Comparison of ENCODE assay signal across 8 cellular contexts in the genomic region with DNA sequence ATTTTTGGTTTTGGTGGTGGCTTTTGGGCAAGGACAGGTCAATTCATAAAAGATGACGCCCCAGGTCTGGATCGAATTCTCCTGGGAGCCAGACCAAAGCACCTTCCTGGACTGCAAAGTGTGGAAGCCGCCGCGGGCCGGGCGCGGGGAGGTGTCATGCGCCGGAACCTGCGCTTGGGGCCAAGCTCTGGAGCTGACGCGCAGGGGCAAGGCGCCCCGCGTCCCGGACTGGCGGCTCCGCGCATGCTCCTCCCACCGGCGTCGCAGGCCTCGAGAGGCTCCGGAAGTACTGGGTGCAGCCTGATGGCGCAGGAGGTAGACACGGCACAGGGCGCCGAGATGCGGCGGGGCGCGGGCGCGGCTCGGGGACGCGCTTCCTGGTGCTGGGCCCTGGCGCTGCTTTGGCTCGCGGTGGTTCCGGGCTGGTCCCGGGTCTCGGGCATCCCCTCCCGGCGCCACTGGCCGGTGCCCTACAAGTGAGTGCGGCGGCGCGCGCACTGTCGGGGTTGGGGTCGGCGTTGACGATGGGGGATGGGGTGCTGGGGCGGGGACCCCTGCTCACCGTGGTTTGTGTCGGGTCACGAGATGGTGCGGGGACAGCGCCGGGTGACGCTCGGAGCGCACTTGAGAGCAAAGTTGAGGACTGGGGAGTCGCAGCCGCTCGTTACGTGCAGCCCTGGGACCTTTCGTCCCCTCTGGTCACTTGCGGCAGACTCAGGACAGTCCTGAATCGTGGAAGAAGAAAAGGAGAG. TPM values are rescaled to one million over a fixed set of nuclear protein-coding genes. Genes with fewer than 3 reads are reported as not detected.
DNase-seq lines count a peak whose midpoint lies in the region; ATAC-seq and TF ChIP-seq lines count a peak whose summit lies in the region.

A gene (plus strand): TSS at position 286 of the 752 bp plus-strand sequence. CDS start 18 bp downstream, at position 304.

- no peaks in the 10 kb centered on the region for H3K27me3 Mint-ChIP-seq in activated T-helper 17 cell treated with anti-CD3 and anti-CD28 coated beads, Interleukin-2, amount 50 U/mL, for 72 hours
- H3K27me3 Mint-ChIP-seq in naive thymus-derived CD4-positive, alpha-beta T cell: peaks cover 0 to 12% (median 0%) of the 10 kb centered on the region in 5 donors
- no peaks in the 10 kb centered on the region for H3K27me3 Mint-ChIP-seq in stimulated activated memory B cell treated with anti-CD40 and anti-IgM and Interleukin-4, amounts not matched to agents 10 μg/mL and 1 μg/mL and 100 μg/mL, for 72 hours

- intact Hi-C loops in naive thymus-derived CD4-positive, alpha-beta T cell (cut with micrococcal nuclease): loop anchor here (1.0 to 10.0 kb wide), 19 partner anchors 9 to 1667 kb away; a partner anchor contains a TSS

- H3K9me3 Mint-ChIP-seq in activated T-helper 17 cell treated with anti-CD3 and anti-CD28 coated beads, Interleukin-2, amount 50 U/mL, for 72 hours: no peaks in the 10 kb centered on the region
- no peaks in the 10 kb centered on the region for H3K9me3 Mint-ChIP-seq in naive thymus-derived CD4-positive, alpha-beta T cell
- H3K9me3 Mint-ChIP-seq in stimulated activated memory B cell treated with anti-CD40 and anti-IgM and Interleukin-4, amounts not matched to agents 10 μg/mL and 1 μg/mL and 100 μg/mL, for 72 hours: no peaks in the 10 kb centered on the region

- no peaks in the 10 kb centered on the region for H4K20me1 ChIP-seq in fibroblast of lung (ENCODE audit: control insufficient read depth, extremely low read depth, insufficient read depth, low read length)

- peak; percentile 98 for ATAC-seq in GM21825 (IDR thresholded peaks at IDR 0.05; ENCODE audit: unreplicated experiment)
- peak; percentile 89 for ATAC-seq in activated T-helper 17 cell treated with anti-CD3 and anti-CD28 coated beads, Interleukin-2, amount 50 U/mL, for 72 hours (replicated peaks)
- peak; percentile 92 for ATAC-seq in naive thymus-derived CD4-positive, alpha-beta T cell
- ATAC-seq in stimulated activated memory B cell treated with anti-CD40 and anti-IgM and Interleukin-4, amounts not matched to agents 10 μg/mL and 1 μg/mL and 100 μg/mL, for 72 hours: peak; percentile 97

- POLR2A ChIA-PET in RWPE1 (lab: Yijun Ruan, JAX; ENCODE audit: low non-redundant PET): interaction anchor here (0.7 kb wide), 2 partner anchors 33 to 559 kb away, joined by 3 read pairs; no protein-coding TSS in a partner anchor
- POLR2A ChIA-PET in naive thymus-derived CD4-positive, alpha-beta T cell (lab: Charles Lee): interaction anchor here (0.7 to 10.5 kb wide), 19 partner anchors 9 to 1230 kb away, joined by 3 to 170 read pairs (median 7); a partner anchor contains a TSS

- H3K4me2 ChIP-seq in fibroblast of lung (ENCODE audit: extremely low read depth, insufficient read depth, low read length): peak within 1 kb of the TSS; percentile 98

- DNase-seq in Daoy (ENCODE audit: low read depth): peak; percentile 92
- peak; percentile 86 for DNase-seq in RWPE1 (ENCODE audit: low spot score)
- DNase-seq in fibroblast of lung (ENCODE audit: low read depth in 2 of 2): peak; percentile 92
- DNase-seq in naive thymus-derived CD4-positive, alpha-beta T cell: peak; percentile 93 to 98 (median 96)

- H3K4me1 ChIP-seq in fibroblast of lung (ENCODE audit: control insufficient read depth, extremely low read depth, insufficient read depth, low read length): no peaks in the 10 kb centered on the region
- H3K4me1 ChIP-seq in naive thymus-derived CD4-positive, alpha-beta T cell (ENCODE audit: control insufficient read depth in 2 of 2, insufficient read depth in 2 of 2, low read length in 2 of 2): peaks cover 12 to 19% of the 10 kb centered on the region in 2 donors

- H3K4me3 ChIP-seq in fibroblast of lung (replicated peaks in 1 of 4; ENCODE audit: control extremely low read depth in 1 of 4, insufficient read depth in 1 of 4, low read depth in 3 of 4, low read length in 4 of 4): peak within 1 kb of the TSS; percentile 78 to 94 (median 85)
- H3K4me3 ChIP-seq in naive thymus-derived CD4-positive, alpha-beta T cell (ENCODE audit: low read length): peak within 1 kb of the TSS; percentile 87

- H3K27ac Mint-ChIP-seq in activated T-helper 17 cell treated with anti-CD3 and anti-CD28 coated beads, Interleukin-2, amount 50 U/mL, for 72 hours: peak within 1 kb of the TSS; percentile 98
- H3K27ac Mint-ChIP-seq in naive thymus-derived CD4-positive, alpha-beta T cell: peak within 1 kb of the TSS; percentile 96 to 99 (median 99)
- H3K27ac Mint-ChIP-seq in stimulated activated memory B cell treated with anti-CD40 and anti-IgM and Interleukin-4, amounts not matched to agents 10 μg/mL and 1 μg/mL and 100 μg/mL, for 72 hours: peak within 1 kb of the TSS; percentile 97

- peaks cover 47% of the 10 kb centered on the region for H3K36me3 Mint-ChIP-seq in activated T-helper 17 cell treated with anti-CD3 and anti-CD28 coated beads, Interleukin-2, amount 50 U/mL, for 72 hours (ENCODE audit: low read depth)
- H3K36me3 Mint-ChIP-seq in naive thymus-derived CD4-positive, alpha-beta T cell: peaks cover 0 to 19% (median 9%) of the 10 kb centered on the region in 5 donors
- peaks cover 17% of the 10 kb centered on the region for H3K36me3 Mint-ChIP-seq in stimulated activated memory B cell treated with anti-CD40 and anti-IgM and Interleukin-4, amounts not matched to agents 10 μg/mL and 1 μg/mL and 100 μg/mL, for 72 hours

- H3K9me3 ChIP-seq in KOPT-K1 (ENCODE audit: insufficient read depth, low read length, poor library complexity, severe bottlenecking): no peaks in the 10 kb centered on the region
- H3K9me3 ChIP-seq in fibroblast of lung (ENCODE audit: control insufficient read depth, insufficient read depth, low read depth, low read length): no peaks in the 10 kb centered on the region
- no peaks in the 10 kb centered on the region for H3K9me3 ChIP-seq in naive thymus-derived CD4-positive, alpha-beta T cell (ENCODE audit: control insufficient read depth in 2 of 3, low read length in 3 of 3)

- CTCF ChIA-PET in RWPE1 (lab: Yijun Ruan, JAX): interaction anchor here (0.6 to 0.9 kb wide), 2 partner anchors 11 to 25 kb away, joined by 3 read pairs; no protein-coding TSS in a partner anchor
- CTCF ChIA-PET in naive thymus-derived CD4-positive, alpha-beta T cell (lab: Charles Lee): interaction anchor here (0.6 to 2.6 kb wide), 5 partner anchors 10 to 106 kb away, joined by 3 to 7 read pairs (median 3); a partner anchor contains a TSS

- peaks cover 20% of the 10 kb centered on the region for H3K4me1 Mint-ChIP-seq in activated T-helper 17 cell treated with anti-CD3 and anti-CD28 coated beads, Interleukin-2, amount 50 U/mL, for 72 hours
- H3K4me1 Mint-ChIP-seq in naive thymus-derived CD4-positive, alpha-beta T cell: peaks cover 27 to 59% (median 53%) of the 10 kb centered on the region in 7 donors
- peaks cover 31% of the 10 kb centered on the region for H3K4me1 Mint-ChIP-seq in stimulated activated memory B cell treated with anti-CD40 and anti-IgM and Interleukin-4, amounts not matched to agents 10 μg/mL and 1 μg/mL and 100 μg/mL, for 72 hours

- TF ChIP-seq CTCF in RWPE1 (conservative IDR thresholded peaks at IDR 0.05; ENCODE audit: low read depth) (no peak), fibroblast of lung (conservative IDR thresholded peaks at IDR 0.05 in 1 of 2, IDR thresholded peaks at IDR 0.05 in 1 of 2; ENCODE audit: low read depth in 1 of 2, low read length in 2 of 2) (no peak)

- peak within 1 kb of the TSS; percentile 95 for H3K4me3 Mint-ChIP-seq in activated T-helper 17 cell treated with anti-CD3 and anti-CD28 coated beads, Interleukin-2, amount 50 U/mL, for 72 hours
- peak within 1 kb of the TSS; percentile 88 to 99 (median 96) for H3K4me3 Mint-ChIP-seq in naive thymus-derived CD4-positive, alpha-beta T cell
- peak within 1 kb of the TSS; percentile 97 for H3K4me3 Mint-ChIP-seq in stimulated activated memory B cell treated with anti-CD40 and anti-IgM and Interleukin-4, amounts not matched to agents 10 μg/mL and 1 μg/mL and 100 μg/mL, for 72 hours

- peaks cover 23% of the 10 kb centered on the region for H3K36me3 ChIP-seq in KOPT-K1 (ENCODE audit: insufficient read depth, low read length)
- H3K36me3 ChIP-seq in fibroblast of lung (ENCODE audit: control insufficient read depth, insufficient read depth, low read length): no peaks in the 10 kb centered on the region
- peaks cover 0 to 5% (median 0%) of the 10 kb centered on the region in 3 experiments for H3K36me3 ChIP-seq in naive thymus-derived CD4-positive, alpha-beta T cell (ENCODE audit: control insufficient read depth in 2 of 3, insufficient read depth in 3 of 3, low read length in 3 of 3)

- H3K27ac ChIP-seq in KOPT-K1 (ENCODE audit: low read depth, low read length, poor library complexity, severe bottlenecking) (peak within 1 kb of the TSS; percentile 78), RWPE1 (peak within 1 kb of the TSS; percentile 84), fibroblast of lung (ENCODE audit: insufficient read depth, low read length) (peak within 1 kb of the TSS; percentile 88)
- peak within 1 kb of the TSS; percentile 96 for H3K27ac ChIP-seq in naive thymus-derived CD4-positive, alpha-beta T cell (ENCODE audit: low read depth, low read length)

- H3K79me2 ChIP-seq in fibroblast of lung (ENCODE audit: control insufficient read depth, insufficient read depth, low read length): peaks cover 6% of the 10 kb centered on the region

- no peaks in the 10 kb centered on the region for H3K27me3 ChIP-seq in fibroblast of lung (ENCODE audit: control insufficient read depth, insufficient read depth, low read length)
- peaks cover 0 to 3% of the 10 kb centered on the region in 2 donors for H3K27me3 ChIP-seq in naive thymus-derived CD4-positive, alpha-beta T cell (ENCODE audit: control insufficient read depth in 2 of 2, insufficient read depth in 2 of 2, low read length in 2 of 2)

- H2AFZ ChIP-seq in fibroblast of lung (ENCODE audit: low read length): peak within 1 kb of the TSS; percentile 81

- peak within 1 kb of the TSS; percentile 88 for H3K9ac ChIP-seq in fibroblast of lung (ENCODE audit: insufficient read depth, low read length)

RNA-seq across cellular contexts. Expression of the gene that starts here (rescaled TPM):
- 13.9 and 15.7 TPM in 2 replicates for total RNA-seq in Daoy (2014; rRNA removed; shearing (Covaris generic))
- 10 to 100 TPM in 1 of 2 donors, 1 to 10 TPM in 1; 9.9 to 29.0 TPM for total RNA-seq in activated T-helper 17 cell treated with anti-CD3 and anti-CD28 coated beads, Interleukin-2, amount 50 U/mL, for 72 hours
- 37.8 and 38.0 TPM in 2 replicates for total RNA-seq in fibroblast of lung
- polyA plus RNA-seq in fibroblast of lung: 25.3 and 30.0 TPM in 2 replicates
- polyA plus RNA-seq in fibroblast of lung (2012): 20.2 and 20.8 TPM in 2 replicates
- 2.1 and 5.3 TPM in 2 replicates for polyA minus RNA-seq in fibroblast of lung (ENCODE audit: low replicate concordance)
- 10 to 100 TPM; 18.9 to 45.3 (median 27.7) TPM for total RNA-seq in naive thymus-derived CD4-positive, alpha-beta T cell
- 10 to 100 TPM; 27.5 to 36.5 TPM for polyA plus RNA-seq in naive thymus-derived CD4-positive, alpha-beta T cell

Comparison
In these comparisons a context has a peak if more than half of its experiments do, and no peak if none do; other contexts are left out.
1. Peak in every context shown above with its lines: DNase-seq, ATAC-seq, H3K4me3 ChIP-seq and H3K27ac ChIP-seq.